8 cellular contexts compared by ENCODE assay signal in the genomic region with DNA sequence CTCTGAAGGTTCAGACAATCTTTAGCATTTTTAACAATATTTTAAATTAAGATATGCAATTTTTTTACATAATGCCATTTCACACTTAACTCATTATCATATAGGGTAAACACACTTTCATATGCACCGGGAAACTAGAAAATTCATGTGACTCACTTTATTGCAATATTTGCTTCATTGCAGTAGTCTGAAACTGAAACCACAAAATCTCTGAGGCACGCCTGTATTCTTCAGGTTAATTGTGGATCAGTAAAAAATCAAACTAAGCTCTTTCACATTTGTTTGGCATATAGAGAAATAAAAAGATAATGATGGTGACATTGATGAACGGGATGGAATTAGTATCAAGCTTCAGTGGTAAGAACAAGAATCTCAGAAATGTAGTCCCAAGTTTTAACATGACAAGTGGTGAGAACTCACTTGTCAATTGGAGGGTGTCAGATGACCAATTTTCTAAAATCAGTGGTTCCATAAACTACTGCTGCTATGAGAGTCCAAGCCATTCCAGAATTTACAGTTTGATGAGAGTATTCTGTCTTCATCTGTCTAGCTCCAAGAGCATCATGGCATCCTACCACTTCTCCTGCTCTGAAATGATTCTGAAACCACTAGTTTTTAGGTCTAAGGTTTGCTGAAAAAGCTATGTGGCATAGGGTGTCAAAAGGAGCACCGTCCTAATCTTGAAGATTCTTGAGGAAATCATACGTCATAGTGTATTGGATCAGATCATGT.
DNase-seq lines count a peak whose midpoint lies in the region; ATAC-seq and TF ChIP-seq lines count a peak whose summit lies in the region.

No MANE protein-coding gene starts in this region.

- CTCF ChIA-PET in CD4-positive, alpha-beta T cell (lab: Charles Lee) = no interaction called here

- H3K27me3 Mint-ChIP-seq in CD4-positive, alpha-beta T cell = no peaks in the 10 kb centered on the region

- no peaks in the 10 kb centered on the region for H3K9me3 Mint-ChIP-seq in CD4-positive, alpha-beta T cell

- H3K4me3 ChIP-seq in astrocyte of the spinal cord (ENCODE audit: low read depth, low read length) = no peak overlapping the region

- POLR2A ChIA-PET in CD4-positive, alpha-beta T cell (lab: Charles Lee) = interaction anchor here (0.6 to 4.3 kb wide), 5 partner anchors 10 to 291 kb away, joined by 3 to 53 read pairs (median 4); no protein-coding TSS in a partner anchor

- ATAC-seq in CD4-positive, alpha-beta T cell (ENCODE audit: poor library complexity) = peak; percentile 80
- ATAC-seq in GM19452 (IDR thresholded peaks at IDR 0.05; ENCODE audit: unreplicated experiment) (peak; percentile 45), HG03520 (IDR thresholded peaks at IDR 0.05; ENCODE audit: unreplicated experiment) (peak; percentile 74)

- H3K27ac ChIP-seq in CD4-positive, alpha-beta T cell (ENCODE audit: low read depth, low read length) = no peak overlapping the region

- H3K4me3 Mint-ChIP-seq in CD4-positive, alpha-beta T cell = peak overlapping the region; percentile 75

- H3K36me3 Mint-ChIP-seq in CD4-positive, alpha-beta T cell (ENCODE audit: low read depth) = no peaks in the 10 kb centered on the region

- H3K27me3 ChIP-seq in CD4-positive, alpha-beta T cell (ENCODE audit: control insufficient read depth, insufficient read depth, low read length) = no peaks in the 10 kb centered on the region

- H3K27ac Mint-ChIP-seq in CD4-positive, alpha-beta T cell = peak overlapping the region; percentile 82

- in situ Hi-C loops in astrocyte of the spinal cord (cut with HindIII; ENCODE audit: low sequenced_read_pairs) = no loop called here

- TF ChIP-seq CTCF in CD4-positive, alpha-beta T cell (IDR thresholded peaks at IDR 0.05) = no peak
- no peak for TF ChIP-seq CTCF in astrocyte of the spinal cord (IDR thresholded peaks at IDR 0.05; ENCODE audit: low read depth, low read length)

- H3K4me1 Mint-ChIP-seq in CD4-positive, alpha-beta T cell (ENCODE audit: low read depth) = peaks cover 83% of the 10 kb centered on the region

- DNase-seq in CD4-positive, alpha-beta T cell = no peak
- DNase-seq in astrocyte of the spinal cord (ENCODE audit: low read depth, low spot score) (peak; percentile 37), NCI-H146 treated with DMSO at 0.1 percent for 48 hours (lab: John Stamatoyannopoulos, UW; ENCODE audit: unreplicated experiment) (no peak), T1000 (lab: John Stamatoyannopoulos, UW) (no peak), NCI-H2081 treated with DMSO at 0.1 percent for 48 hours (lab: John Stamatoyannopoulos, UW) (no peak), NCI-H526 (lab: John Stamatoyannopoulos, UW) (no peak)

- intact Hi-C loops in CD4-positive, alpha-beta T cell (cut with DNase I, micrococcal nuclease) = loop anchor here in 1 of 2 experiments (2.0 kb wide), 1 partner anchor 13 kb away; no protein-coding TSS in a partner anchor

- no peaks in the 10 kb centered on the region for H3K9me3 ChIP-seq in CD4-positive, alpha-beta T cell (ENCODE audit: control insufficient read depth, low read length)
